8 cellular contexts compared by ENCODE assay signal in genomic region chr6:156777577-156777865, GRCh38. TPM values are rescaled to one million over a fixed set of nuclear protein-coding genes. Genes with fewer than 3 reads are reported as not detected.
DNase-seq lines count a peak whose midpoint lies in the region; ATAC-seq and TF ChIP-seq lines count a peak whose summit lies in the region.

No MANE protein-coding gene starts in this region.

- H3K36me3 ChIP-seq in suprapubic skin: no peaks in the 10 kb centered on the region

- no peaks in the 10 kb centered on the region for H3K9me3 Mint-ChIP-seq in T-helper 2 cell treated with Interferon-gamma antibody and Interleukin-4, amounts not matched to agents 5 μg/mL and 100 μg/mL, for 36 hours
- no peaks in the 10 kb centered on the region for H3K9me3 Mint-ChIP-seq in activated T-helper 2 cell treated with anti-CD3 and anti-CD28 coated beads, Interferon-gamma antibody, Interleukin-2, Interleukin-4, amounts not matched to agents 10 μg/mL and 5 μg/mL and 100 μg/mL, durations not matched to agents 14 hours and 24 hours and 36 hours

- peak overlapping the region; percentile 81 for H3K4me3 ChIP-seq in WI38 (ENCODE audit: low read depth, low read length)
- peak overlapping the region; percentile 75 for H3K4me3 ChIP-seq in iPS-11a (ENCODE audit: low read depth, low read length)
- H3K4me3 ChIP-seq in suprapubic skin: peak overlapping the region; percentile 92

- no peak for DNase-seq in T-helper 2 cell treated with Interferon-gamma antibody and Interleukin-4, amounts not matched to agents 5 μg/mL and 100 μg/mL, for 36 hours (ENCODE audit: low spot score)
- DNase-seq in T-helper 2 cell (no peak), suprapubic skin (ENCODE audit: low spot score in 2 of 2) (no peak), NCI-H226 (no peak)
- DNase-seq in activated T-helper 2 cell treated with anti-CD3 and anti-CD28 coated beads, Interferon-gamma antibody, Interleukin-2, Interleukin-4, amounts not matched to agents 10 μg/mL and 5 μg/mL and 100 μg/mL, durations not matched to agents 14 hours and 24 hours and 36 hours (ENCODE audit: low spot score): no peak

- WGBS in suprapubic skin: 0% methylated on average over 7 of the region's 57 CpGs

- H3K9me3 ChIP-seq in suprapubic skin: no peaks in the 10 kb centered on the region

- H3K36me3 Mint-ChIP-seq in T-helper 2 cell treated with Interferon-gamma antibody and Interleukin-4, amounts not matched to agents 5 μg/mL and 100 μg/mL, for 36 hours (ENCODE audit: low read depth): peaks cover 2% of the 10 kb centered on the region
- no peaks in the 10 kb centered on the region for H3K36me3 Mint-ChIP-seq in activated T-helper 2 cell treated with anti-CD3 and anti-CD28 coated beads, Interferon-gamma antibody, Interleukin-2, Interleukin-4, amounts not matched to agents 10 μg/mL and 5 μg/mL and 100 μg/mL, durations not matched to agents 14 hours and 24 hours and 36 hours (ENCODE audit: low read depth)

- intact Hi-C loops in activated T-helper 2 cell treated with anti-CD3 and anti-CD28 coated beads, Interferon-gamma antibody, Interleukin-2, Interleukin-4, amounts not matched to agents 10 μg/mL and 5 μg/mL and 100 μg/mL, durations not matched to agents 14 hours and 24 hours and 36 hours (cut with micrococcal nuclease): loop anchor here (1.0 to 10.0 kb wide), 4 partner anchors 90 to 1463 kb away; partner anchors contain the start of gene TFB1M

- H3K4me1 Mint-ChIP-seq in T-helper 2 cell treated with Interferon-gamma antibody and Interleukin-4, amounts not matched to agents 5 μg/mL and 100 μg/mL, for 36 hours (ENCODE audit: low read depth): peaks cover 33% of the 10 kb centered on the region
- H3K4me1 Mint-ChIP-seq in activated T-helper 2 cell treated with anti-CD3 and anti-CD28 coated beads, Interferon-gamma antibody, Interleukin-2, Interleukin-4, amounts not matched to agents 10 μg/mL and 5 μg/mL and 100 μg/mL, durations not matched to agents 14 hours and 24 hours and 36 hours (ENCODE audit: low read depth): peaks cover 38% of the 10 kb centered on the region

- H3K27me3 ChIP-seq in suprapubic skin: no peaks in the 10 kb centered on the region

- peak overlapping the region; percentile 99 for H3K27ac Mint-ChIP-seq in T-helper 2 cell treated with Interferon-gamma antibody and Interleukin-4, amounts not matched to agents 5 μg/mL and 100 μg/mL, for 36 hours
- H3K27ac Mint-ChIP-seq in activated T-helper 2 cell treated with anti-CD3 and anti-CD28 coated beads, Interferon-gamma antibody, Interleukin-2, Interleukin-4, amounts not matched to agents 10 μg/mL and 5 μg/mL and 100 μg/mL, durations not matched to agents 14 hours and 24 hours and 36 hours: no peak overlapping the region

- no peaks in the 10 kb centered on the region for H3K27me3 Mint-ChIP-seq in T-helper 2 cell treated with Interferon-gamma antibody and Interleukin-4, amounts not matched to agents 5 μg/mL and 100 μg/mL, for 36 hours (ENCODE audit: low read depth)
- no peaks in the 10 kb centered on the region for H3K27me3 Mint-ChIP-seq in activated T-helper 2 cell treated with anti-CD3 and anti-CD28 coated beads, Interferon-gamma antibody, Interleukin-2, Interleukin-4, amounts not matched to agents 10 μg/mL and 5 μg/mL and 100 μg/mL, durations not matched to agents 14 hours and 24 hours and 36 hours (ENCODE audit: low read depth)

- H3K27ac ChIP-seq in suprapubic skin: peak overlapping the region; percentile 99

- no peak for TF ChIP-seq EP300 in suprapubic skin (IDR thresholded peaks at IDR 0.05)

- no peak for ATAC-seq in esophagus mucosa

- H3K4me3 Mint-ChIP-seq in T-helper 2 cell treated with Interferon-gamma antibody and Interleukin-4, amounts not matched to agents 5 μg/mL and 100 μg/mL, for 36 hours: peak overlapping the region; percentile 95
- H3K4me3 Mint-ChIP-seq in activated T-helper 2 cell treated with anti-CD3 and anti-CD28 coated beads, Interferon-gamma antibody, Interleukin-2, Interleukin-4, amounts not matched to agents 10 μg/mL and 5 μg/mL and 100 μg/mL, durations not matched to agents 14 hours and 24 hours and 36 hours (ENCODE audit: low read depth): no peak overlapping the region

- no peak for TF ChIP-seq POLR2A in suprapubic skin (IDR thresholded peaks at IDR 0.05)

- peaks cover 46% of the 10 kb centered on the region for H3K4me1 ChIP-seq in suprapubic skin

- TF ChIP-seq CTCF in WI38 (IDR thresholded peaks at IDR 0.05; ENCODE audit: low read depth, low read length): no peak
- TF ChIP-seq CTCF in suprapubic skin (IDR thresholded peaks at IDR 0.05): no peak

RNA-seq across cellular contexts. Expression of gene ARID1B, which starts 0.3 kb away (rescaled TPM):
- 100 to 1,000 TPM; 102 to 233 (median 129) TPM for total RNA-seq in suprapubic skin
- 65.6 and 66.3 TPM in 2 replicates for total RNA-seq in activated T-helper 2 cell treated with anti-CD3 and anti-CD28 coated beads, Interferon-gamma antibody, Interleukin-2, Interleukin-4, amounts not matched to agents 10 μg/mL and 5 μg/mL and 100 μg/mL, durations not matched to agents 14 hours and 24 hours and 36 hours
- 45.7 TPM for total RNA-seq in esophagus mucosa
